In the genomic region with DNA sequence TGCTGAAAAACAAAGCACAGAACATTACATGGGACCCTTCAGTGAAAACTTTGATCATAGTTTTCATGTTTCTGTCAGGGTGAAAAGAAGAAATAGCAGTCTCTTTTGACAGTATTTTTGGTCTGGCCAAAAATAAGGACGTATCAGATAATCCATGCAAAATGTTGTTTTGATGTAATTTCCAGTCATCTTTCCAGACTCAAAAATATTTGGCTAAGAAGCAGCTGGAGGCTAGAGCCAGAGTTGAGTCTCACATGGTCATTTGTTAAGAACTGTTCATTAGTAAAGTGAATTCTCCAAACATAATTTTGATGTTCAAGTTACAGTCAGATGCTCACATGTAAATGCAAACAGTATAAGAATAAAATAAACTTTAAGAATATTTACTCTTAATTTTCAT, we compare ENCODE assay signal across 21 cellular contexts.
DNase-seq lines count a peak whose midpoint lies in the region; ATAC-seq and TF ChIP-seq lines count a peak whose summit lies in the region.
"Had no signal": no experiment of that assay in that cellular context is flagged by ENCODE, and none has a peak within 500 bp of the region (broad histone marks: within the 10 kb centered on the region; RNA-seq: fewer than 3 reads in every experiment).

No MANE protein-coding gene starts in this region.

- BruUV-seq in Panc1 (replicated peaks; lab: Mats Ljungman, UMichigan) = no TSS peak

- H3K4me3 ChIP-seq in Panc1 (ENCODE audit: low read depth in 2 of 2, low read length in 2 of 2) = no peak overlapping the region
- no peak overlapping the region for H3K4me3 ChIP-seq in esophagus squamous epithelium
- H3K4me3 ChIP-seq in muscle layer of duodenum (ENCODE audit: low read depth in 1 of 2, low read length in 2 of 2) = no peak overlapping the region
- H3K4me3 ChIP-seq in thoracic aorta = no peak overlapping the region
- H3K4me3 ChIP-seq: GM12878, GM23248, Peyer's patch had no signal

- H3K36me3 Mint-ChIP-seq in naive thymus-derived CD8-positive, alpha-beta T cell = no peaks in the 10 kb centered on the region
- H3K36me3 Mint-ChIP-seq: immature natural killer cell; stimulated activated effector memory CD8-positive, alpha-beta T cell treated with anti-CD3 and anti-CD28 coated beads, Interleukin-12 subunit alpha, Interleukin-12 subunit beta, amount 100 ng/mL, for 72 hours had no signal

- CTCF ChIA-PET in Panc1 (lab: Charles Lee) = no interaction called here

- no peak overlapping the region for H3K4me3 Mint-ChIP-seq in naive thymus-derived CD8-positive, alpha-beta T cell
- H3K4me3 Mint-ChIP-seq: activated CD4-positive, alpha-beta T cell treated with anti-CD3 and anti-CD28 coated beads, Interleukin-2, amount 10 ng/mL, durations not matched to agents 7 days and 5 days; immature natural killer cell; stimulated activated effector memory CD8-positive, alpha-beta T cell treated with anti-CD3 and anti-CD28 coated beads, Interleukin-12 subunit alpha, Interleukin-12 subunit beta, amount 100 ng/mL, for 72 hours had no signal

- in situ Hi-C loops in Panc1 (cut with HindIII; ENCODE audit: low pct_unique_long_range_greater_than_20kb, low sequenced_read_pairs) = no loop called here

- H3K4me1 Mint-ChIP-seq in naive thymus-derived CD8-positive, alpha-beta T cell = no peaks in the 10 kb centered on the region
- H3K4me1 Mint-ChIP-seq: immature natural killer cell had no signal

- POLR2A ChIA-PET in Panc1 (lab: Charles Lee) = no interaction called here
- POLR2A ChIA-PET in naive thymus-derived CD8-positive, alpha-beta T cell (lab: Charles Lee) = no interaction called here

- H3K27me3 Mint-ChIP-seq in naive thymus-derived CD8-positive, alpha-beta T cell = peaks cover 2 to 15% (median 6%) of the 10 kb centered on the region in 5 donors
- H3K27me3 Mint-ChIP-seq: activated CD4-positive, alpha-beta T cell treated with anti-CD3 and anti-CD28 coated beads, Interleukin-2, amount 10 ng/mL, durations not matched to agents 7 days and 5 days had no signal

- 55 to 60% methylated on average over 1 of the region's 1 CpG for WGBS in esophagus squamous epithelium, 2 donors

- H3K27ac ChIP-seq in Panc1 (ENCODE audit: low read length) = peak overlapping the region; percentile 79
- H3K27ac ChIP-seq in esophagus squamous epithelium = peak overlapping the region in 3 of 4 donors; percentile 61 to 69 (median 64)
- H3K27ac ChIP-seq in muscle layer of duodenum (ENCODE audit: low read length) = peak overlapping the region; percentile 70
- H3K27ac ChIP-seq in thoracic aorta = peak overlapping the region; percentile 83 to 92
- H3K27ac ChIP-seq: KMS-11 had no signal

- H3K9me3 Mint-ChIP-seq in naive thymus-derived CD8-positive, alpha-beta T cell = no peaks in the 10 kb centered on the region
- H3K9me3 Mint-ChIP-seq: stimulated activated effector memory CD8-positive, alpha-beta T cell treated with anti-CD3 and anti-CD28 coated beads, Interleukin-12 subunit alpha, Interleukin-12 subunit beta, amount 100 ng/mL, for 72 hours had no signal

- no peak overlapping the region for H3K27ac Mint-ChIP-seq in naive thymus-derived CD8-positive, alpha-beta T cell
- H3K27ac Mint-ChIP-seq: activated CD4-positive, alpha-beta T cell treated with anti-CD3 and anti-CD28 coated beads, Interleukin-2, amount 10 ng/mL, durations not matched to agents 7 days and 5 days; immature natural killer cell; stimulated activated effector memory CD8-positive, alpha-beta T cell treated with anti-CD3 and anti-CD28 coated beads, Interleukin-12 subunit alpha, Interleukin-12 subunit beta, amount 100 ng/mL, for 72 hours had no signal

- peaks cover 20% of the 10 kb centered on the region; the same call in 1 of the 2 replicates for H3K9me3 ChIP-seq in Panc1 (ENCODE audit: control insufficient read depth, insufficient read depth, low read depth, low read length)
- no peaks in the 10 kb centered on the region for H3K9me3 ChIP-seq in esophagus squamous epithelium
- H3K9me3 ChIP-seq in muscle layer of duodenum (ENCODE audit: control insufficient read depth in 1 of 2, low read length in 2 of 2) = no peaks in the 10 kb centered on the region
- H3K9me3 ChIP-seq in thoracic aorta = no peaks in the 10 kb centered on the region
- H3K9me3 ChIP-seq: Peyer's patch had no signal

- no peak for TF ChIP-seq CTCF in Panc1 (IDR thresholded peaks at IDR 0.05)
- TF ChIP-seq CTCF in esophagus squamous epithelium (IDR thresholded peaks at IDR 0.05) = no peak
- no peak for TF ChIP-seq CTCF in thoracic aorta (IDR thresholded peaks at IDR 0.05)

- ATAC-seq in Panc1 (no peak), thoracic aorta (ENCODE audit: insufficient number of reproducible peaks, low FRiP score, low read depth) (no peak), GM21381 (IDR thresholded peaks at IDR 0.05; ENCODE audit: unreplicated experiment) (no peak), GM18907 (IDR thresholded peaks at IDR 0.05; ENCODE audit: unreplicated experiment) (no peak)
- no peak for ATAC-seq in naive thymus-derived CD8-positive, alpha-beta T cell
- ATAC-seq: GM12878; stimulated activated effector memory CD8-positive, alpha-beta T cell treated with anti-CD3 and anti-CD28 coated beads, Interleukin-12 subunit alpha, Interleukin-12 subunit beta, amount 100 ng/mL, for 72 hours had no signal

- H3K36me3 ChIP-seq in Panc1 (ENCODE audit: control insufficient read depth, insufficient read depth, low read length) (no peaks in the 10 kb centered on the region), esophagus squamous epithelium (no peaks in the 10 kb centered on the region), muscle layer of duodenum (ENCODE audit: control insufficient read depth in 1 of 2, insufficient read depth in 2 of 2, low read length in 2 of 2) (no peaks in the 10 kb centered on the region), thoracic aorta (no peaks in the 10 kb centered on the region)
- H3K36me3 ChIP-seq: Peyer's patch had no signal

- no peak for TF ChIP-seq POLR2A in esophagus squamous epithelium (IDR thresholded peaks at IDR 0.05)

- H3K4me1 ChIP-seq in Panc1 (ENCODE audit: control insufficient read depth, insufficient read depth, low read length) = peaks cover 3% of the 10 kb centered on the region; the same call in 1 of the 2 replicates
- H3K4me1 ChIP-seq in esophagus squamous epithelium = peaks cover 5 to 18% (median 7%) of the 10 kb centered on the region in 3 donors
- peaks cover 0 to 19% of the 10 kb centered on the region in 2 donors for H3K4me1 ChIP-seq in muscle layer of duodenum (ENCODE audit: control insufficient read depth in 1 of 2, insufficient read depth in 2 of 2, low read length in 2 of 2)
- peaks cover 26 to 42% of the 10 kb centered on the region in 2 donors for H3K4me1 ChIP-seq in thoracic aorta (ENCODE audit: control insufficient read depth in 1 of 2, low read depth in 2 of 2)
- H3K4me1 ChIP-seq: Peyer's patch had no signal

- DNase-seq in Panc1 (ENCODE audit: low read depth, low spot score) = no peak
- DNase-seq in esophagus squamous epithelium (lab: John Stamatoyannopoulos, UW) = no peak
- DNase-seq in thoracic aorta (ENCODE audit: low spot score) = no peak
- no peak for DNase-seq in T-helper 1 cell
- DNase-seq in naive thymus-derived CD8-positive, alpha-beta T cell = no peak
- DNase-seq: activated CD4-positive, alpha-beta T cell treated with anti-CD3 and anti-CD28 coated beads, Interleukin-2, amount 10 ng/mL, durations not matched to agents 7 days and 5 days; activated T-cell treated with anti-CD3 and anti-CD28 coated beads, Interleukin-2, amount 50 U/mL, for 1 hour; AML-193; caudate nucleus; immature natural killer cell; NCI-H1105; NCI-H774; nucleus accumbens; Peyer's patch had no signal

- no peaks in the 10 kb centered on the region for H3K27me3 ChIP-seq in Panc1 (ENCODE audit: control insufficient read depth, insufficient read depth, low read length)
- no peaks in the 10 kb centered on the region for H3K27me3 ChIP-seq in esophagus squamous epithelium
- H3K27me3 ChIP-seq in muscle layer of duodenum (ENCODE audit: low read depth, low read length) = no peaks in the 10 kb centered on the region
- no peaks in the 10 kb centered on the region for H3K27me3 ChIP-seq in thoracic aorta (replicated peaks; ENCODE audit: insufficient read depth)
- H3K27me3 ChIP-seq: Peyer's patch had no signal

- intact Hi-C loops in Panc1 (cut with micrococcal nuclease; ENCODE audit: unreplicated experiment) = no loop called here
- intact Hi-C loops in esophagus squamous epithelium (cut with DNase I) = no loop called here
